25 cellular contexts compared by ENCODE assay signal in genomic region chr12:117010693-117011451, GRCh38.
A peak's percentile ranks its signal among the peaks of the same experiment; 100 is the strongest.
DNase-seq lines count a peak whose midpoint lies in the region; ATAC-seq and TF ChIP-seq lines count a peak whose summit lies in the region.
"Had no signal": no experiment of that assay in that cellular context is flagged by ENCODE, and none has a peak within 500 bp of the region (broad histone marks: within the 10 kb centered on the region; RNA-seq: fewer than 3 reads in every experiment).

No MANE protein-coding gene starts in this region.

- H3K27me3 Mint-ChIP-seq in endodermal cell (ENCODE audit: insufficient read depth) (no peaks in the 10 kb centered on the region), T-helper 17 cell (no peaks in the 10 kb centered on the region)
- H3K27me3 Mint-ChIP-seq: activated naive CD8-positive, alpha-beta T cell treated with anti-CD3 and anti-CD28 coated beads, Interleukin-2, amount 10 ng/mL, durations not matched to agents 7 days and 5 days; stimulated activated naive CD8-positive, alpha-beta T cell treated with anti-CD3 and anti-CD28 coated beads, Interleukin-15, amount 100 ng/mL, for 72 hours had no signal

- H3K27ac ChIP-seq in endodermal cell (ENCODE audit: low read depth, low read length): peak overlapping the region; percentile 68
- H3K27ac ChIP-seq in iPS-18a (ENCODE audit: low read length): peak overlapping the region; percentile 93
- H3K27ac ChIP-seq: A549, foreskin keratinocyte, KMS-11, psoas muscle, SK-N-MC, skin epidermis, thyroid gland had no signal

- H3K36me3 Mint-ChIP-seq in endodermal cell (ENCODE audit: low read depth): peaks cover 54% of the 10 kb centered on the region
- H3K36me3 Mint-ChIP-seq in T-helper 17 cell (ENCODE audit: low read depth): peaks cover 10% of the 10 kb centered on the region

- H3K4me3 ChIP-seq in endodermal cell (ENCODE audit: low read length): no peak overlapping the region
- peak overlapping the region; percentile 42 for H3K4me3 ChIP-seq in iPS-18a (ENCODE audit: low read length)
- H3K4me3 ChIP-seq: A549, psoas muscle, SK-N-MC, skin epidermis, thyroid gland had no signal

- TF ChIP-seq CTCF in endodermal cell (conservative IDR thresholded peaks at IDR 0.05): no peak

- H3K4me1 ChIP-seq in endodermal cell (ENCODE audit: control insufficient read depth, insufficient read depth, low read length) (no peaks in the 10 kb centered on the region), iPS-18a (ENCODE audit: control insufficient read depth, low read depth, low read length) (peaks cover 46% of the 10 kb centered on the region)
- H3K4me1 ChIP-seq: A549, psoas muscle, thyroid gland had no signal

- H3K4me3 Mint-ChIP-seq in endodermal cell (no peak overlapping the region), T-helper 17 cell (no peak overlapping the region)
- H3K4me3 Mint-ChIP-seq: activated naive CD8-positive, alpha-beta T cell treated with anti-CD3 and anti-CD28 coated beads, Interleukin-2, amount 10 ng/mL, durations not matched to agents 7 days and 5 days; stimulated activated naive CD8-positive, alpha-beta T cell treated with anti-CD3 and anti-CD28 coated beads, Interleukin-15, amount 100 ng/mL, for 72 hours had no signal

- H3K36me3 ChIP-seq in endodermal cell (ENCODE audit: control insufficient read depth, insufficient read depth, low read length): peaks cover 39% of the 10 kb centered on the region
- peaks cover 4% of the 10 kb centered on the region for H3K36me3 ChIP-seq in iPS-18a (ENCODE audit: control insufficient read depth, low read depth, low read length)

- 95 to 96% methylated on average over 5 to 17 of the region's 17 CpGs for WGBS in endodermal cell (ENCODE audit: insufficient coverage in 1 of 2, insufficient read length in 1 of 2), 2 experiments

- H3K9me3 ChIP-seq in endodermal cell (ENCODE audit: control insufficient read depth, low read length) (peaks cover 18% of the 10 kb centered on the region), iPS-18a (ENCODE audit: control insufficient read depth, low read depth, low read length) (no peaks in the 10 kb centered on the region), T-helper 17 cell (ENCODE audit: control insufficient read depth, low read length, poor library complexity, severe bottlenecking) (no peaks in the 10 kb centered on the region)
- H3K9me3 ChIP-seq: thyroid gland had no signal

- H3K27me3 ChIP-seq in endodermal cell (ENCODE audit: control insufficient read depth, insufficient read depth, low read length, poor library complexity, severe bottlenecking) (no peaks in the 10 kb centered on the region), iPS-18a (ENCODE audit: control insufficient read depth, insufficient read depth, low read length) (no peaks in the 10 kb centered on the region)
- H3K27me3 ChIP-seq: foreskin keratinocyte, thyroid gland had no signal

- H3K4me1 Mint-ChIP-seq in endodermal cell (peaks cover 13% of the 10 kb centered on the region), T-helper 17 cell (no peaks in the 10 kb centered on the region)
- H3K4me1 Mint-ChIP-seq: activated naive CD8-positive, alpha-beta T cell treated with anti-CD3 and anti-CD28 coated beads, Interleukin-2, amount 10 ng/mL, durations not matched to agents 7 days and 5 days; stimulated activated naive CD8-positive, alpha-beta T cell treated with anti-CD3 and anti-CD28 coated beads, Interleukin-15, amount 100 ng/mL, for 72 hours had no signal

- H3K9me3 Mint-ChIP-seq in endodermal cell: peaks cover 3% of the 10 kb centered on the region

- H3K9ac ChIP-seq in endodermal cell (ENCODE audit: extremely low read depth, low read length, poor library complexity, severe bottlenecking) (no peak overlapping the region), iPS-18a (ENCODE audit: low read length) (peak overlapping the region; percentile 68)
- H3K9ac ChIP-seq: KMS-11 had no signal

- peak; percentile 17 for DNase-seq in EH (ENCODE audit: low read depth)
- peak; percentile 16 to 60 for DNase-seq in NCI-H446 (lab: John Stamatoyannopoulos, UW)
- DNase-seq in endodermal cell: no peak
- DNase-seq in SKM-1 treated with dmso at 0.1 percent for 144 hours (lab: John Stamatoyannopoulos, UW; ENCODE audit: unreplicated experiment): no peak
- DNase-seq in T-helper 17 cell: no peak
- DNase-seq in NAMALWA (ENCODE audit: low spot score): no peak
- DNase-seq: activated CD4-positive, alpha-beta T cell treated with anti-CD3 and anti-CD28 coated beads for 48 hours; activated effector memory CD4-positive, alpha-beta T cell treated with anti-CD3 and anti-CD28 coated beads, Interleukin-2, amount 50 U/mL, for 16 hours; activated naive CD8-positive, alpha-beta T cell treated with anti-CD3 and anti-CD28 coated beads, Interleukin-2, amount 10 ng/mL, durations not matched to agents 7 days and 5 days; activated T-cell treated with anti-CD3 and anti-CD28 coated beads, Interleukin-2, amount 50 U/mL, for 1 hour; foreskin keratinocyte; HCEC 1CT; mesendoderm; NCI-H1436; NCI-H82; psoas muscle; stimulated activated CD8-positive, alpha-beta memory T cell treated with anti-CD3 and anti-CD28 coated beads, Interleukin-4, amount 100 ng/mL, for 48 hours; stimulated activated naive CD8-positive, alpha-beta T cell treated with anti-CD3 and anti-CD28 coated beads, Interleukin-15, amount 100 ng/mL, for 72 hours; thyroid gland had no signal

- ATAC-seq in HG03159 (IDR thresholded peaks at IDR 0.05; ENCODE audit: unreplicated experiment) (no peak), T-helper 17 cell (no peak)
- ATAC-seq: foreskin keratinocyte; psoas muscle; stimulated activated naive CD8-positive, alpha-beta T cell treated with anti-CD3 and anti-CD28 coated beads, Interleukin-15, amount 100 ng/mL, for 72 hours had no signal

- H3K27ac Mint-ChIP-seq in endodermal cell: no peak overlapping the region
- H3K27ac Mint-ChIP-seq in T-helper 17 cell: no peak overlapping the region
- H3K27ac Mint-ChIP-seq: activated naive CD8-positive, alpha-beta T cell treated with anti-CD3 and anti-CD28 coated beads, Interleukin-2, amount 10 ng/mL, durations not matched to agents 7 days and 5 days had no signal

Comparison
In these comparisons a context has a peak if more than half of its experiments do, and no peak if none do; other contexts are left out.
1. DNase-seq: peak in EH (single experiment) and NCI-H446 (2 of 2); none in endodermal cell (single experiment), SKM-1 treated with dmso at 0.1 percent for 144 hours (single experiment), T-helper 17 cell (0 of 3) and NAMALWA (single experiment).